In the genomic region with DNA sequence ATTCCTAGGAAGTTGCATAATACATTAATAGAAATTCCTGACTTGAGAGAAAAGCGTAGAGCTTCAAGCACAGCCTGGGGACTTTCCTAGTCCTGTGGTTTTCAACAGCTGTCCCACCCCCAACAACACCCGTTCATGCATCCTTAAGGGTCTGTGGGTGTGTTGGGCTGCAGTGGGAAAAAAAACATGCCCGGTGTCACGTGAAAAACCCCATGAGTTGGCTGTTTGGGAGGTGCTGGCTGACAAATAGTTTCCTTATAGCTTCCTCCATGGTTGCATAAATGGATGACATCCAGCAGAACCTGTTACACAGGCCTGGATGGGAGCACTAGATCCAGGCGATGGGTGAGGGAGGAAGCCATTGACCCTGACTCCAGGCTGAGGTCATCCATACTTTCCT, we compare ENCODE assay signal across 10 cellular contexts. TPM values are rescaled to one million over a fixed set of nuclear protein-coding genes. Genes with fewer than 3 reads are reported as not detected.
A peak's percentile ranks its signal among the peaks of the same experiment; 100 is the strongest.
DNase-seq lines count a peak whose midpoint lies in the region; ATAC-seq and TF ChIP-seq lines count a peak whose summit lies in the region.
"Had no signal": no experiment of that assay in that cellular context is flagged by ENCODE, and none has a peak within 500 bp of the region (broad histone marks: within the 10 kb centered on the region; RNA-seq: fewer than 3 reads in every experiment).

No MANE protein-coding gene starts in this region.

- H3K27ac ChIP-seq in SJCRH30, result peak overlapping the region; percentile 49; the same call in 1 of the 2 replicates
- peak overlapping the region; percentile 9 to 85 (median 66) for H3K27ac ChIP-seq in esophagus squamous epithelium
- H3K27ac ChIP-seq: psoas muscle had no signal

- H3K36me3 ChIP-seq in SJCRH30, result no peaks in the 10 kb centered on the region
- H3K36me3 ChIP-seq in esophagus squamous epithelium, result no peaks in the 10 kb centered on the region

- peaks cover 7% of the 10 kb centered on the region for H3K27me3 Mint-ChIP-seq in osteocyte (ENCODE audit: unreplicated experiment)

- TF ChIP-seq POLR2A in esophagus squamous epithelium (IDR thresholded peaks at IDR 0.05), result no peak

- peaks cover 4% of the 10 kb centered on the region for H3K9me3 Mint-ChIP-seq in osteocyte (ENCODE audit: unreplicated experiment)

- H3K4me1 ChIP-seq in SJCRH30 (peaks cover 13% of the 10 kb centered on the region), esophagus squamous epithelium (peaks cover 9 to 42% (median 9%) of the 10 kb centered on the region in 3 donors)

- H3K9me3 ChIP-seq in SJCRH30 (replicated peaks), result no peaks in the 10 kb centered on the region; the same call in 1 of the 2 replicates
- no peaks in the 10 kb centered on the region for H3K9me3 ChIP-seq in esophagus squamous epithelium
- H3K9me3 ChIP-seq: psoas muscle had no signal

- ATAC-seq in GM21825 (IDR thresholded peaks at IDR 0.05; ENCODE audit: unreplicated experiment) (no peak), sciatic nerve (no peak)
- ATAC-seq: psoas muscle had no signal

- intact Hi-C loops in esophagus squamous epithelium (cut with DNase I) (no loop called here), sciatic nerve (cut with DNase I) (loop anchor here (5.0 kb wide), 1 partner anchor 1391 kb away; no protein-coding TSS in a partner anchor)

- H3K4me1 Mint-ChIP-seq in osteocyte (ENCODE audit: unreplicated experiment), result peaks cover 11% of the 10 kb centered on the region

- H3K4me3 Mint-ChIP-seq in osteocyte (ENCODE audit: unreplicated experiment), result no peak overlapping the region

- H3K4me3 ChIP-seq in SJCRH30 (no peak overlapping the region), esophagus squamous epithelium (peak overlapping the region in 1 of 4 donors; percentile 21)
- H3K4me3 ChIP-seq: psoas muscle had no signal

- 17 to 21% methylated on average over 5 of the region's 5 CpGs for WGBS in esophagus squamous epithelium, 2 donors

- TF ChIP-seq CTCF in esophagus squamous epithelium (IDR thresholded peaks at IDR 0.05) (no peak), osteocyte (IDR thresholded peaks at IDR 0.05) (no peak)

- DNase-seq in Daoy (ENCODE audit: low read depth), result peak; percentile 69
- peak; percentile 71 to 73 for DNase-seq in SJCRH30
- DNase-seq in esophagus squamous epithelium (lab: John Stamatoyannopoulos, UW), result no peak
- DNase-seq in osteocyte (ENCODE audit: extremely low spot score, unreplicated experiment), result peak; percentile 51
- DNase-seq in stimulated activated CD8-positive, alpha-beta memory T cell treated with anti-CD3 and anti-CD28 coated beads, Interleukin-4, amount 100 ng/mL, for 48 hours, result no peak
- DNase-seq in NCI-H2171 treated with DMSO at 0.1 percent for 48 hours (lab: John Stamatoyannopoulos, UW), result no peak
- no peak for DNase-seq in sciatic nerve (ENCODE audit: low spot score)
- DNase-seq: NCI-H1694, psoas muscle had no signal

- no peaks in the 10 kb centered on the region for H3K36me3 Mint-ChIP-seq in osteocyte (ENCODE audit: unreplicated experiment)

- H3K27me3 ChIP-seq in SJCRH30, result no peaks in the 10 kb centered on the region
- peaks cover 0 to 3% (median 0%) of the 10 kb centered on the region in 4 donors for H3K27me3 ChIP-seq in esophagus squamous epithelium

- H3K27ac Mint-ChIP-seq in osteocyte (ENCODE audit: unreplicated experiment), result no peak overlapping the region

RNA-seq across cellular contexts. Expression of a gene that starts 15.0 kb away (rescaled TPM):
- not detected in 2 replicates for total RNA-seq in Daoy (2014; rRNA removed; shearing (Covaris generic))
- 0.04 TPM in 1 of 2 replicates, not detected in the other for total RNA-seq in SJCRH30 (2014; rRNA removed; shearing (Covaris generic))
- under 1 TPM; 0.40 to 0.76 (median 0.47) TPM for total RNA-seq in esophagus squamous epithelium
- total RNA-seq in osteocyte, result not detected in 2 replicates
- not detected for total RNA-seq in sciatic nerve

Comparison
In these comparisons a context has a peak if more than half of its experiments do, and no peak if none do; other contexts are left out.
1. DNase-seq: peak in Daoy (single experiment), SJCRH30 (2 of 2) and osteocyte (single experiment); none in esophagus squamous epithelium (single experiment), stimulated activated CD8-positive, alpha-beta memory T cell treated with anti-CD3 and anti-CD28 coated beads, Interleukin-4, amount 100 ng/mL, for 48 hours (single experiment), NCI-H2171 treated with DMSO at 0.1 percent for 48 hours (single experiment) and sciatic nerve (single experiment).